ENCODE assay signal across 7 cellular contexts in genomic region chr1:18792747-18793146, GRCh38.
"Had no signal": no experiment of that assay in that cellular context is flagged by ENCODE, and none has a peak within 500 bp of the region (broad histone marks: within the 10 kb centered on the region; RNA-seq: fewer than 3 reads in every experiment).

No MANE protein-coding gene starts in this region.

- DNase-seq: IMR-90, KBM-7 had no signal

- ATAC-seq: HepG2, K562 had no signal

- H3K4me3 Mint-ChIP-seq: IgD-negative memory B cell had no signal

- FAIRE-seq: HepG2, HTR-8/SVneo, K562 had no signal

- H3K27ac ChIP-seq: HL-60 had no signal

- H3K27ac Mint-ChIP-seq: IgD-negative memory B cell had no signal

- H3K4me3 ChIP-seq: K562 had no signal
